ENCODE assay signal across 1 cellular context in the genomic region with DNA sequence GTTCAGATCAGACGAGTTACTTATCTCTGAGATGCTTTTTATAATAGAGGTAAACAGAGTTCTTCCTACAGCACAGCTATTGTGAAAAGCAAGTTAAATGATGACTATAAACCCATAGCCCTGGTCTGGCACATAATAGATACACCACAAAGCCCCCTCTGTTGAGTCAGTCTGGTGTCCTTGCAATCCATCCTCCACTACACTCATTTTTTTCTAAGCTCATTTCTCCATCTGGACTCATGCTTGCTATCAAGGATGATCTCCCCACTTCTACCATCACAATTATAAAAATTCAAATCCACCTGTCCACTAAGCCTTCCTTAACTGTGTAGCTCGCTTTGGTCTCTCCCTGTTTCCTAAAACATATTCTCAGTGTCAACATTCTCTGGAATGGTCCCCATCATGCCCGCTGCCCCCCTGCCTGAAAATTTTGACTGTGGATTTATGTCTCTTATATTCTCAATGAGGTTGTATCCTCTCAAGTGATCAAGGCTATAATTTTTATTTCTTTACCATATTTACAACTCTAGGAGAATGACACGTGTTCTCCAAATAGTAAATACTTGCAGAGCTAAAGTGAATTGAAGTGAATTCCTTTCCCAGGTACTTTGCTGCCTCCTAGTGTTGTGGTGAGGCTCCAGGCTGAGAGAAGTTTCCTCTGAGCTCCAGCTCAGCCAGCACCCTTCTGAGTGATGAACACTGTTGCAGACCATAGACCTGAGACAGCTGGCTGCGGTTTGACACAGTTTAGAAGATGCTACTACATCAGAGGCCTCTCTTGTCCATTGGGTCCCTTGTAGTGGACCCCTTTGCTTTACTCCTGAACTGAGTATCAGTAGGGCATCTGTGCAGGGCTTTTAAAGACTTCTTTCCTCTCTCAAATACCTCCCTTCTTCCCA.
TF ChIP-seq lines count a peak whose summit lies in the region.

No MANE protein-coding gene starts in this region.

TF ChIP-seq in HepG2, 621 proteins besides CTCF, POLR2A, EP300 and RAD21 (continued from another document and continues in another):
- TF ChIP-seq, protein P1, sequence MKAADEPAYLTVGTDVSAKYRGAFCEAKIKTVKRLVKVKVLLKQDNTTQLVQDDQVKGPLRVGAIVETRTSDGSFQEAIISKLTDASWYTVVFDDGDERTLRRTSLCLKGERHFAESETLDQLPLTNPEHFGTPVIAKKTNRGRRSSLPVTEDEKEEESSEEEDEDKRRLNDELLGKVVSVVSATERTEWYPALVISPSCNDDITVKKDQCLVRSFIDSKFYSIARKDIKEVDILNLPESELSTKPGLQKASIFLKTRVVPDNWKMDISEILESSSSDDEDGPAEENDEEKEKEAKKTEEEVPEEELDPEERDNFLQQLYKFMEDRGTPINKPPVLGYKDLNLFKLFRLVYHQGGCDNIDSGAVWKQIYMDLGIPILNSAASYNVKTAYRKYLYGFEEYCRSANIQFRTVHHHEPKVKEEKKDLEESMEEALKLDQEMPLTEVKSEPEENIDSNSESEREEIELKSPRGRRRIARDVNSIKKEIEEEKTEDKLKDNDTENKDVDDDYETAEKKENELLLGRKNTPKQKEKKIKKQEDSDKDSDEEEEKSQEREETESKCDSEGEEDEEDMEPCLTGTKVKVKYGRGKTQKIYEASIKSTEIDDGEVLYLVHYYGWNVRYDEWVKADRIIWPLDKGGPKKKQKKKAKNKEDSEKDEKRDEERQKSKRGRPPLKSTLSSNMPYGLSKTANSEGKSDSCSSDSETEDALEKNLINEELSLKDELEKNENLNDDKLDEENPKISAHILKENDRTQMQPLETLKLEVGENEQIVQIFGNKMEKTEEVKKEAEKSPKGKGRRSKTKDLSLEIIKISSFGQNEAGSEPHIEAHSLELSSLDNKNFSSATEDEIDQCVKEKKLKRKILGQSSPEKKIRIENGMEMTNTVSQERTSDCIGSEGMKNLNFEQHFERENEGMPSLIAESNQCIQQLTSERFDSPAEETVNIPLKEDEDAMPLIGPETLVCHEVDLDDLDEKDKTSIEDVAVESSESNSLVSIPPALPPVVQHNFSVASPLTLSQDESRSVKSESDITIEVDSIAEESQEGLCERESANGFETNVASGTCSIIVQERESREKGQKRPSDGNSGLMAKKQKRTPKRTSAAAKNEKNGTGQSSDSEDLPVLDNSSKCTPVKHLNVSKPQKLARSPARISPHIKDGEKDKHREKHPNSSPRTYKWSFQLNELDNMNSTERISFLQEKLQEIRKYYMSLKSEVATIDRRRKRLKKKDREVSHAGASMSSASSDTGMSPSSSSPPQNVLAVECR (CRISPR knock-in tag; IDR thresholded peaks at IDR 0.05; ENCODE audit: borderline replicate concordance): no peak
- TF ChIP-seq ZNF614 (CRISPR knock-in tag; IDR thresholded peaks at IDR 0.05; ENCODE audit: borderline replicate concordance): 0 out of 2 replicates have a peak, but pooled peaks have one; percentile 38
- no peak for TF ChIP-seq CC2D1A (CRISPR knock-in tag; IDR thresholded peaks at IDR 0.05)
- TF ChIP-seq PRPF4 (IDR thresholded peaks at IDR 0.05; ENCODE audit: low read depth, low read length, poor library complexity, severe bottlenecking): no peak
- TF ChIP-seq ZNF556 (CRISPR knock-in tag; IDR thresholded peaks at IDR 0.05; ENCODE audit: borderline replicate concordance): peak; percentile 65; the same call in 1 of the 2 replicates
- TF ChIP-seq TBL1XR1 (IDR thresholded peaks at IDR 0.05; ENCODE audit: borderline replicate concordance, low read length, partially characterized antibody): peak; percentile 12
- TF ChIP-seq DNMT1 (CRISPR knock-in tag; IDR thresholded peaks at IDR 0.05): no peak
- TF ChIP-seq SMC3 (IDR thresholded peaks at IDR 0.05; ENCODE audit: low read length): peak; percentile 96
- no peak for TF ChIP-seq ZNF501 (CRISPR knock-in tag; IDR thresholded peaks at IDR 0.05)
- TF ChIP-seq ZNF510 (CRISPR knock-in tag; IDR thresholded peaks at IDR 0.05; ENCODE audit: low read depth): 0 out of 2 replicates have a peak, but pooled peaks have one; percentile 60
- no peak for TF ChIP-seq SRY (CRISPR knock-in tag; IDR thresholded peaks at IDR 0.05)
- no peak for TF ChIP-seq MLLT10 (CRISPR knock-in tag; IDR thresholded peaks at IDR 0.05)
- TF ChIP-seq, protein P2, sequence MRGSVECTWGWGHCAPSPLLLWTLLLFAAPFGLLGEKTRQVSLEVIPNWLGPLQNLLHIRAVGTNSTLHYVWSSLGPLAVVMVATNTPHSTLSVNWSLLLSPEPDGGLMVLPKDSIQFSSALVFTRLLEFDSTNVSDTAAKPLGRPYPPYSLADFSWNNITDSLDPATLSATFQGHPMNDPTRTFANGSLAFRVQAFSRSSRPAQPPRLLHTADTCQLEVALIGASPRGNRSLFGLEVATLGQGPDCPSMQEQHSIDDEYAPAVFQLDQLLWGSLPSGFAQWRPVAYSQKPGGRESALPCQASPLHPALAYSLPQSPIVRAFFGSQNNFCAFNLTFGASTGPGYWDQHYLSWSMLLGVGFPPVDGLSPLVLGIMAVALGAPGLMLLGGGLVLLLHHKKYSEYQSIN (CRISPR knock-in tag; IDR thresholded peaks at IDR 0.05; ENCODE audit: borderline replicate concordance): no peak
- TF ChIP-seq SETDB1 (CRISPR knock-in tag; IDR thresholded peaks at IDR 0.05; ENCODE audit: borderline replicate concordance): no peak
- TF ChIP-seq ZNF550 (CRISPR knock-in tag; IDR thresholded peaks at IDR 0.05; ENCODE audit: borderline replicate concordance): no peak
- no peak for TF ChIP-seq PHB2 (IDR thresholded peaks at IDR 0.05; ENCODE audit: partially characterized antibody)
- TF ChIP-seq, protein P3, sequence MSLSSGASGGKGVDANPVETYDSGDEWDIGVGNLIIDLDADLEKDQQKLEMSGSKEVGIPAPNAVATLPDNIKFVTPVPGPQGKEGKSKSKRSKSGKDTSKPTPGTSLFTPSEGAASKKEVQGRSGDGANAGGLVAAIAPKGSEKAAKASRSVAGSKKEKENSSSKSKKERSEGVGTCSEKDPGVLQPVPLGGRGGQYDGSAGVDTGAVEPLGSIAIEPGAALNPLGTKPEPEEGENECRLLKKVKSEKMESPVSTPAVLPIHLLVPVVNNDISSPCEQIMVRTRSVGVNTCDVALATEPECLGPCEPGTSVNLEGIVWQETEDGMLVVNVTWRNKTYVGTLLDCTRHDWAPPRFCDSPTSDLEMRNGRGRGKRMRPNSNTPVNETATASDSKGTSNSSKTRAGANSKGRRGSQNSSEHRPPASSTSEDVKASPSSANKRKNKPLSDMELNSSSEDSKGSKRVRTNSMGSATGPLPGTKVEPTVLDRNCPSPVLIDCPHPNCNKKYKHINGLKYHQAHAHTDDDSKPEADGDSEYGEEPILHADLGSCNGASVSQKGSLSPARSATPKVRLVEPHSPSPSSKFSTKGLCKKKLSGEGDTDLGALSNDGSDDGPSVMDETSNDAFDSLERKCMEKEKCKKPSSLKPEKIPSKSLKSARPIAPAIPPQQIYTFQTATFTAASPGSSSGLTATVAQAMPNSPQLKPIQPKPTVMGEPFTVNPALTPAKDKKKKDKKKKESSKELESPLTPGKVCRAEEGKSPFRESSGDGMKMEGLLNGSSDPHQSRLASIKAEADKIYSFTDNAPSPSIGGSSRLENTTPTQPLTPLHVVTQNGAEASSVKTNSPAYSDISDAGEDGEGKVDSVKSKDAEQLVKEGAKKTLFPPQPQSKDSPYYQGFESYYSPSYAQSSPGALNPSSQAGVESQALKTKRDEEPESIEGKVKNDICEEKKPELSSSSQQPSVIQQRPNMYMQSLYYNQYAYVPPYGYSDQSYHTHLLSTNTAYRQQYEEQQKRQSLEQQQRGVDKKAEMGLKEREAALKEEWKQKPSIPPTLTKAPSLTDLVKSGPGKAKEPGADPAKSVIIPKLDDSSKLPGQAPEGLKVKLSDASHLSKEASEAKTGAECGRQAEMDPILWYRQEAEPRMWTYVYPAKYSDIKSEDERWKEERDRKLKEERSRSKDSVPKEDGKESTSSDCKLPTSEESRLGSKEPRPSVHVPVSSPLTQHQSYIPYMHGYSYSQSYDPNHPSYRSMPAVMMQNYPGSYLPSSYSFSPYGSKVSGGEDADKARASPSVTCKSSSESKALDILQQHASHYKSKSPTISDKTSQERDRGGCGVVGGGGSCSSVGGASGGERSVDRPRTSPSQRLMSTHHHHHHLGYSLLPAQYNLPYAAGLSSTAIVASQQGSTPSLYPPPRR (CRISPR knock-in tag; IDR thresholded peaks at IDR 0.05; ENCODE audit: borderline replicate concordance): 0 out of 2 replicates have a peak, but pooled peaks have one; percentile 31
- TF ChIP-seq GATAD2A (CRISPR knock-in tag; IDR thresholded peaks at IDR 0.05): peak; percentile 67
- 0 out of 2 replicates have a peak, but pooled peaks have one; percentile 57 for TF ChIP-seq ZSCAN29 (CRISPR knock-in tag; conservative IDR thresholded peaks at IDR 0.05)
- 0 out of 2 replicates have a peak, but pooled peaks have one; percentile 23 for TF ChIP-seq ZNF12 (CRISPR knock-in tag; IDR thresholded peaks at IDR 0.05)
- TF ChIP-seq SMAD3 (CRISPR knock-in tag; IDR thresholded peaks at IDR 0.05): peak; percentile 68; the same call in 1 of the 2 replicates
- TF ChIP-seq POGZ (CRISPR knock-in tag; IDR thresholded peaks at IDR 0.05): peak; percentile 55; the same call in 1 of the 2 replicates
- no peak for TF ChIP-seq ZNF224 (CRISPR knock-in tag; IDR thresholded peaks at IDR 0.05)
- TF ChIP-seq, protein P4, sequence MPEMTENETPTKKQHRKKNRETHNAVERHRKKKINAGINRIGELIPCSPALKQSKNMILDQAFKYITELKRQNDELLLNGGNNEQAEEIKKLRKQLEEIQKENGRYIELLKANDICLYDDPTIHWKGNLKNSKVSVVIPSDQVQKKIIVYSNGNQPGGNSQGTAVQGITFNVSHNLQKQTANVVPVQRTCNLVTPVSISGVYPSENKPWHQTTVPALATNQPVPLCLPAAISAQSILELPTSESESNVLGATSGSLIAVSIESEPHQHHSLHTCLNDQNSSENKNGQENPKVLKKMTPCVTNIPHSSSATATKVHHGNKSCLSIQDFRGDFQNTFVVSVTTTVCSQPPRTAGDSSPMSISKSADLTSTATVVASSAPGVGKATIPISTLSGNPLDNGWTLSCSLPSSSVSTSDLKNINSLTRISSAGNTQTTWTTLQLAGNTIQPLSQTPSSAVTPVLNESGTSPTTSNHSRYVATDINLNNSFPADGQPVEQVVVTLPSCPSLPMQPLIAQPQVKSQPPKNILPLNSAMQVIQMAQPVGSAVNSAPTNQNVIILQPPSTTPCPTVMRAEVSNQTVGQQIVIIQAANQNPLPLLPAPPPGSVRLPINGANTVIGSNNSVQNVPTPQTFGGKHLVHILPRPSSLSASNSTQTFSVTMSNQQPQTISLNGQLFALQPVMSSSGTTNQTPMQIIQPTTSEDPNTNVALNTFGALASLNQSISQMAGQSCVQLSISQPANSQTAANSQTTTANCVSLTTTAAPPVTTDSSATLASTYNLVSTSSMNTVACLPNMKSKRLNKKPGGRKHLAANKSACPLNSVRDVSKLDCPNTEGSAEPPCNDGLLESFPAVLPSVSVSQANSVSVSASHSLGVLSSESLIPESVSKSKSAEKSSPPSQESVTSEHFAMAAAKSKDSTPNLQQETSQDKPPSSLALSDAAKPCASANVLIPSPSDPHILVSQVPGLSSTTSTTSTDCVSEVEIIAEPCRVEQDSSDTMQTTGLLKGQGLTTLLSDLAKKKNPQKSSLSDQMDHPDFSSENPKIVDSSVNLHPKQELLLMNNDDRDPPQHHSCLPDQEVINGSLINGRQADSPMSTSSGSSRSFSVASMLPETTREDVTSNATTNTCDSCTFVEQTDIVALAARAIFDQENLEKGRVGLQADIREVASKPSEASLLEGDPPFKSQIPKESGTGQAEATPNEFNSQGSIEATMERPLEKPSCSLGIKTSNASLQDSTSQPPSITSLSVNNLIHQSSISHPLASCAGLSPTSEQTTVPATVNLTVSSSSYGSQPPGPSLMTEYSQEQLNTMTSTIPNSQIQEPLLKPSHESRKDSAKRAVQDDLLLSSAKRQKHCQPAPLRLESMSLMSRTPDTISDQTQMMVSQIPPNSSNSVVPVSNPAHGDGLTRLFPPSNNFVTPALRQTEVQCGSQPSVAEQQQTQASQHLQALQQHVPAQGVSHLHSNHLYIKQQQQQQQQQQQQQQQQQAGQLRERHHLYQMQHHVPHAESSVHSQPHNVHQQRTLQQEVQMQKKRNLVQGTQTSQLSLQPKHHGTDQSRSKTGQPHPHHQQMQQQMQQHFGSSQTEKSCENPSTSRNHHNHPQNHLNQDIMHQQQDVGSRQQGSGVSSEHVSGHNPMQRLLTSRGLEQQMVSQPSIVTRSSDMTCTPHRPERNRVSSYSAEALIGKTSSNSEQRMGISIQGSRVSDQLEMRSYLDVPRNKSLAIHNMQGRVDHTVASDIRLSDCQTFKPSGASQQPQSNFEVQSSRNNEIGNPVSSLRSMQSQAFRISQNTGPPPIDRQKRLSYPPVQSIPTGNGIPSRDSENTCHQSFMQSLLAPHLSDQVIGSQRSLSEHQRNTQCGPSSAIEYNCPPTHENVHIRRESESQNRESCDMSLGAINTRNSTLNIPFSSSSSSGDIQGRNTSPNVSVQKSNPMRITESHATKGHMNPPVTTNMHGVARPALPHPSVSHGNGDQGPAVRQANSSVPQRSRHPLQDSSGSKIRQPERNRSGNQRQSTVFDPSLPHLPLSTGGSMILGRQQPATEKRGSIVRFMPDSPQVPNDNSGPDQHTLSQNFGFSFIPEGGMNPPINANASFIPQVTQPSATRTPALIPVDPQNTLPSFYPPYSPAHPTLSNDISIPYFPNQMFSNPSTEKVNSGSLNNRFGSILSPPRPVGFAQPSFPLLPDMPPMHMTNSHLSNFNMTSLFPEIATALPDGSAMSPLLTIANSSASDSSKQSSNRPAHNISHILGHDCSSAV (CRISPR knock-in tag; IDR thresholded peaks at IDR 0.05; ENCODE audit: borderline replicate concordance): 0 out of 2 replicates have a peak, but pooled peaks have one; percentile 26
- TF ChIP-seq THYN1 (CRISPR knock-in tag; IDR thresholded peaks at IDR 0.05; ENCODE audit: borderline replicate concordance, low read depth): no peak
- TF ChIP-seq ZNF121 (CRISPR knock-in tag; IDR thresholded peaks at IDR 0.05): no peak
- TF ChIP-seq MIXL1 (CRISPR knock-in tag; IDR thresholded peaks at IDR 0.05): peak; percentile 31; the same call in 1 of the 2 replicates
- TF ChIP-seq ZNF816 (CRISPR knock-in tag; IDR thresholded peaks at IDR 0.05; ENCODE audit: borderline replicate concordance): 0 out of 2 replicates have a peak, but pooled peaks have one; percentile 37
- TF ChIP-seq AKAP8 (CRISPR knock-in tag; IDR thresholded peaks at IDR 0.05): no peak
- TF ChIP-seq KAT8 (CRISPR knock-in tag; IDR thresholded peaks at IDR 0.05): 0 out of 2 replicates have a peak, but pooled peaks have one; percentile 48
- TF ChIP-seq GTF3A (CRISPR knock-in tag; conservative IDR thresholded peaks at IDR 0.05): no peak
- TF ChIP-seq GATA4 (IDR thresholded peaks at IDR 0.05; ENCODE audit: borderline replicate concordance, low read depth): no peak
- TF ChIP-seq, protein P5, sequence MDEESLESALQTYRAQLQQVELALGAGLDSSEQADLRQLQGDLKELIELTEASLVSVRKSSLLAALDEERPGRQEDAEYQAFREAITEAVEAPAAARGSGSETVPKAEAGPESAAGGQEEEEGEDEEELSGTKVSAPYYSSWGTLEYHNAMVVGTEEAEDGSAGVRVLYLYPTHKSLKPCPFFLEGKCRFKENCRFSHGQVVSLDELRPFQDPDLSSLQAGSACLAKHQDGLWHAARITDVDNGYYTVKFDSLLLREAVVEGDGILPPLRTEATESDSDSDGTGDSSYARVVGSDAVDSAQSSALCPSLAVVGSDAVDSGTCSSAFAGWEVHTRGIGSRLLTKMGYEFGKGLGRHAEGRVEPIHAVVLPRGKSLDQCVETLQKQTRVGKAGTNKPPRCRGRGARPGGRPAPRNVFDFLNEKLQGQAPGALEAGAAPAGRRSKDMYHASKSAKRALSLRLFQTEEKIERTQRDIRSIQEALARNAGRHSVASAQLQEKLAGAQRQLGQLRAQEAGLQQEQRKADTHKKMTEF (CRISPR knock-in tag; IDR thresholded peaks at IDR 0.05): no peak; the same call in 1 of the 2 replicates
